Comparison of ENCODE assay signal across 15 cellular contexts in genomic region chr6:116406678-116407345, GRCh38. TPM values are rescaled to one million over a fixed set of nuclear protein-coding genes. Genes with fewer than 3 reads are reported as not detected.
DNase-seq lines count a peak whose midpoint lies in the region; ATAC-seq and TF ChIP-seq lines count a peak whose summit lies in the region.
"Had no signal": no experiment of that assay in that cellular context is flagged by ENCODE, and none has a peak within 500 bp of the region (broad histone marks: within the 10 kb centered on the region; RNA-seq: fewer than 3 reads in every experiment).

No MANE protein-coding gene starts in this region.

- peak overlapping the region; percentile 70 for H3K4me2 ChIP-seq in OCI-LY7 (ENCODE audit: low read length)

- H3K4me1 ChIP-seq in OCI-LY7 (ENCODE audit: insufficient read depth, low read length, poor library complexity, severe bottlenecking) (peaks cover 63% of the 10 kb centered on the region), gastrocnemius medialis (peaks cover 66 to 70% of the 10 kb centered on the region in 2 donors)

- no TSS peak for BruUV-seq in OCI-LY7 (replicated peaks; lab: Mats Ljungman, UMichigan)

- TF ChIP-seq POLR2A in gastrocnemius medialis (IDR thresholded peaks at IDR 0.05), result no peak

- H3K4me1 Mint-ChIP-seq in activated naive CD8-positive, alpha-beta T cell treated with anti-CD3 and anti-CD28 coated beads for 36 hours, result peaks cover 3% of the 10 kb centered on the region
- H3K4me1 Mint-ChIP-seq: activated CD4-positive, alpha-beta T cell treated with anti-CD3 and anti-CD28 coated beads, Interleukin-2, amount 10 ng/mL, durations not matched to agents 7 days and 5 days had no signal

- H3K79me2 ChIP-seq in OCI-LY7 (ENCODE audit: insufficient read depth, low read depth, low read length), result no peaks in the 10 kb centered on the region

- POLR2A ChIA-PET in OCI-LY7 (lab: Charles Lee), result interaction anchor here (0.6 to 1.6 kb wide), 5 partner anchors 9 to 165 kb away, joined by 3 to 6 read pairs (median 4); partner anchors contain the start of gene RWDD1

- H4K20me1 ChIP-seq in OCI-LY7 (ENCODE audit: insufficient read depth, low read length), result no peaks in the 10 kb centered on the region

- H3K4me3 Mint-ChIP-seq in activated naive CD8-positive, alpha-beta T cell treated with anti-CD3 and anti-CD28 coated beads for 36 hours, result no peak overlapping the region
- H3K4me3 Mint-ChIP-seq: activated CD4-positive, alpha-beta T cell treated with anti-CD3 and anti-CD28 coated beads, Interleukin-2, amount 10 ng/mL, durations not matched to agents 7 days and 5 days; activated T-helper 1 cell treated with anti-CD3 and anti-CD28 coated beads, Interleukin-12 subunit alpha, Interleukin-12 subunit beta, Interleukin-2, Interleukin-4 antibody, amounts not matched to agents 30 ng/mL and 10 ng/mL and 1 ng/mL, durations not matched to agents 14 hours and 24 hours and 36 hours; CD4-positive, CD25-positive, alpha-beta regulatory T cell had no signal

- H3K27me3 Mint-ChIP-seq in activated naive CD8-positive, alpha-beta T cell treated with anti-CD3 and anti-CD28 coated beads for 36 hours, result peaks cover 6% of the 10 kb centered on the region

- DNase-seq in EL (peak; percentile 61), OCI-LY7 (ENCODE audit: low spot score) (no peak), dedifferentiated amniotic fluid mesenchymal stem cell (ENCODE audit: extremely low spot score) (peak; percentile 57), gastrocnemius medialis (no peak), HK-2 (ENCODE audit: unreplicated experiment) (no peak), NCI-H187 (lab: John Stamatoyannopoulos, UW) (no peak)
- DNase-seq in activated naive CD8-positive, alpha-beta T cell treated with anti-CD3 and anti-CD28 coated beads for 36 hours, result no peak
- no peak for DNase-seq in stimulated activated CD4-positive, alpha-beta T cell treated with anti-CD3 and anti-CD28 coated beads, Interleukin-12 subunit alpha, Interleukin-12 subunit beta, amount 100 ng/mL, for 4 hours
- DNase-seq: activated CD4-positive, alpha-beta T cell treated with anti-CD3 and anti-CD28 coated beads, Interleukin-2, amount 10 ng/mL, durations not matched to agents 7 days and 5 days; CD4-positive, CD25-positive, alpha-beta regulatory T cell; midbrain; NCI-H2171 treated with DMSO at 0.1 percent for 48 hours; stomach had no signal

- no peak overlapping the region for H3K27ac Mint-ChIP-seq in activated naive CD8-positive, alpha-beta T cell treated with anti-CD3 and anti-CD28 coated beads for 36 hours
- H3K27ac Mint-ChIP-seq: activated CD4-positive, alpha-beta T cell treated with anti-CD3 and anti-CD28 coated beads, Interleukin-2, amount 10 ng/mL, durations not matched to agents 7 days and 5 days; activated T-helper 1 cell treated with anti-CD3 and anti-CD28 coated beads, Interleukin-12 subunit alpha, Interleukin-12 subunit beta, Interleukin-2, Interleukin-4 antibody, amounts not matched to agents 30 ng/mL and 10 ng/mL and 1 ng/mL, durations not matched to agents 14 hours and 24 hours and 36 hours; CD4-positive, CD25-positive, alpha-beta regulatory T cell had no signal

- intact Hi-C loops in OCI-LY7 (cut with micrococcal nuclease; ENCODE audit: unreplicated experiment) (loop anchor here (5.0 kb wide), 2 partner anchors 70 to 305 kb away; partner anchors contain the start of gene NT5DC1), gastrocnemius medialis (cut with DNase I; ENCODE audit: low total_unique reads) (no loop called here)

- H3K27me3 ChIP-seq in gastrocnemius medialis, result no peaks in the 10 kb centered on the region
- H3K27me3 ChIP-seq: cardiac muscle cell, stomach had no signal

- CTCF ChIA-PET in OCI-LY7 (lab: Charles Lee; ENCODE audit: unreplicated experiment), result no interaction called here

- no peak for ATAC-seq in gastrocnemius medialis

- no peak overlapping the region for H3K4me3 ChIP-seq in OCI-LY7 (ENCODE audit: low read depth, low read length, poor library complexity, severe bottlenecking)
- no peak overlapping the region for H3K4me3 ChIP-seq in gastrocnemius medialis
- H3K4me3 ChIP-seq: cardiac muscle cell, stomach had no signal

- no peaks in the 10 kb centered on the region for H3K9me3 Mint-ChIP-seq in activated naive CD8-positive, alpha-beta T cell treated with anti-CD3 and anti-CD28 coated beads for 36 hours
- H3K9me3 Mint-ChIP-seq: activated CD4-positive, alpha-beta T cell treated with anti-CD3 and anti-CD28 coated beads, Interleukin-2, amount 10 ng/mL, durations not matched to agents 7 days and 5 days; activated T-helper 1 cell treated with anti-CD3 and anti-CD28 coated beads, Interleukin-12 subunit alpha, Interleukin-12 subunit beta, Interleukin-2, Interleukin-4 antibody, amounts not matched to agents 30 ng/mL and 10 ng/mL and 1 ng/mL, durations not matched to agents 14 hours and 24 hours and 36 hours had no signal

- peak overlapping the region; percentile 92 for H3K27ac ChIP-seq in OCI-LY7 (ENCODE audit: low read depth, low read length, poor library complexity, severe bottlenecking)
- peak overlapping the region; percentile 32 to 80 (median 44) for H3K27ac ChIP-seq in gastrocnemius medialis
- H3K27ac ChIP-seq: cardiac muscle cell had no signal

- H3K36me3 Mint-ChIP-seq in activated naive CD8-positive, alpha-beta T cell treated with anti-CD3 and anti-CD28 coated beads for 36 hours, result peaks cover 2% of the 10 kb centered on the region
- H3K36me3 Mint-ChIP-seq: CD4-positive, CD25-positive, alpha-beta regulatory T cell had no signal

- H3K36me3 ChIP-seq in OCI-LY7 (ENCODE audit: insufficient read depth, low read length) (no peaks in the 10 kb centered on the region), gastrocnemius medialis (no peaks in the 10 kb centered on the region)
- H3K36me3 ChIP-seq: cardiac muscle cell, stomach had no signal

- peak overlapping the region; percentile 71; the same call in 1 of the 2 replicates for H2AFZ ChIP-seq in OCI-LY7 (ENCODE audit: low read length)

- in situ Hi-C loops in gastrocnemius medialis (cut with MboI; ENCODE audit: low sequenced_read_pairs in 4 of 4), result no loop called here

- H3K9me2 ChIP-seq in OCI-LY7 (ENCODE audit: insufficient read depth, low read length), result no peaks in the 10 kb centered on the region

- no peak for TF ChIP-seq CTCF in OCI-LY7 (conservative IDR thresholded peaks at IDR 0.05; ENCODE audit: low read length)
- no peak for TF ChIP-seq CTCF in gastrocnemius medialis (IDR thresholded peaks at IDR 0.05 in 4 of 5, conservative IDR thresholded peaks at IDR 0.05 in 1 of 5)

- no peaks in the 10 kb centered on the region for H3K9me3 ChIP-seq in OCI-LY7 (ENCODE audit: low read length)
- H3K9me3 ChIP-seq in gastrocnemius medialis, result no peaks in the 10 kb centered on the region
- H3K9me3 ChIP-seq: stomach had no signal

RNA-seq across cellular contexts. Expression of gene DSE, which starts 36.1 kb away (rescaled TPM):
- total RNA-seq in OCI-LY7 (2014; rRNA removed; shearing (Covaris generic)), result 3.9 and 5.3 TPM in 2 replicates
- total RNA-seq in OCI-LY7 (2022) (6.2 and 7.6 TPM in 2 replicates), gastrocnemius medialis (10 to 100 TPM in 3 of 4 donors, 1 to 10 TPM in 1; 9.6 to 14.8 (median 11.8) TPM)
- total RNA-seq in activated naive CD8-positive, alpha-beta T cell treated with anti-CD3 and anti-CD28 coated beads for 36 hours, result 1 to 10 TPM; 3.2 to 4.9 TPM

RNA-seq across cellular contexts. Expression of gene CALHM6, which starts 54.4 kb away (rescaled TPM):
- total RNA-seq in OCI-LY7 (2014; rRNA removed; shearing (Covaris generic)), result not detected in 2 replicates
- 0.79 and 1.8 TPM in 2 replicates for total RNA-seq in OCI-LY7 (2022)
- 1 to 10 TPM in 1 of 4 donors, under 1 TPM in 3; 0.63 to 2.3 (median 0.86) TPM for total RNA-seq in gastrocnemius medialis
- total RNA-seq in activated naive CD8-positive, alpha-beta T cell treated with anti-CD3 and anti-CD28 coated beads for 36 hours, result 1 to 10 TPM; 5.6 to 7.4 TPM
- total RNA-seq: cardiac muscle cell had no signal

Comparison
In these comparisons a context has a peak if more than half of its experiments do, and no peak if none do; other contexts are left out.
1. DNase-seq: peak in EL (single experiment) and dedifferentiated amniotic fluid mesenchymal stem cell (single experiment); none in OCI-LY7 (single experiment), gastrocnemius medialis (0 of 2), activated naive CD8-positive, alpha-beta T cell treated with anti-CD3 and anti-CD28 coated beads for 36 hours (single experiment), HK-2 (single experiment), NCI-H187 (0 of 2) and stimulated activated CD4-positive, alpha-beta T cell treated with anti-CD3 and anti-CD28 coated beads, Interleukin-12 subunit alpha, Interleukin-12 subunit beta, amount 100 ng/mL, for 4 hours (single experiment).